Comparison of ENCODE assay signal across 20 cellular contexts in genomic region chr2:98828369-98828744, GRCh38.
DNase-seq lines count a peak whose midpoint lies in the region; ATAC-seq and TF ChIP-seq lines count a peak whose summit lies in the region.
"Had no signal": no experiment of that assay in that cellular context is flagged by ENCODE, and none has a peak within 500 bp of the region (broad histone marks: within the 10 kb centered on the region; RNA-seq: fewer than 3 reads in every experiment).

No MANE protein-coding gene starts in this region.

- peak overlapping the region; percentile 1 for H3K4me3 Mint-ChIP-seq in activated T-cell treated with anti-CD3 and anti-CD28 coated beads, Interleukin-2, amount 50 U/mL, for 24 hours
- no peak overlapping the region for H3K4me3 Mint-ChIP-seq in activated T-cell treated with anti-CD3 and anti-CD28 coated beads, Interleukin-2, amount 50 U/mL, for 4 hours
- peak overlapping the region in 7 of 8 donors; percentile 61 to 75 (median 70) for H3K4me3 Mint-ChIP-seq in CD4-positive, alpha-beta memory T cell
- peak overlapping the region in 2 of 3 donors; percentile 24 to 52 for H3K4me3 Mint-ChIP-seq in T-cell
- H3K4me3 Mint-ChIP-seq in immature natural killer cell: no peak overlapping the region
- no peak overlapping the region for H3K4me3 Mint-ChIP-seq in nephron progenitor cell
- H3K4me3 Mint-ChIP-seq: activated CD8-positive, alpha-beta memory T cell treated with anti-CD3 and anti-CD28 coated beads, Interleukin-2, amount 10 ng/mL, durations not matched to agents 7 days and 5 days; H9 had no signal

- no peak for DNase-seq in activated T-cell treated with anti-CD3 and anti-CD28 coated beads, Interleukin-2, amount 50 U/mL, for 24 hours
- DNase-seq in activated T-cell treated with anti-CD3 and anti-CD28 coated beads, Interleukin-2, amount 50 U/mL, for 4 hours: no peak
- DNase-seq in CD4-positive, alpha-beta memory T cell: no peak
- DNase-seq in T-cell: no peak
- DNase-seq in immature natural killer cell: no peak
- DNase-seq in right cardiac atrium: no peak
- DNase-seq in islet precursor cell: no peak
- DNase-seq in nephron progenitor cell: no peak
- DNase-seq: ACHN; activated CD8-positive, alpha-beta memory T cell treated with anti-CD3 and anti-CD28 coated beads, Interleukin-2, amount 10 ng/mL, durations not matched to agents 7 days and 5 days; body of pancreas; DMS 273 treated with DMSO at 0.1 percent for 48 hours; effector CD4-positive, alpha-beta T cell; foreskin keratinocyte; H9; heart right ventricle; Kasumi-1; mesenchymal stem cell; NCI-H187 had no signal

- H3K27ac Mint-ChIP-seq in activated T-cell treated with anti-CD3 and anti-CD28 coated beads, Interleukin-2, amount 50 U/mL, for 24 hours: peak overlapping the region; percentile 8
- peak overlapping the region; percentile 76 to 94 (median 93) for H3K27ac Mint-ChIP-seq in CD4-positive, alpha-beta memory T cell
- H3K27ac Mint-ChIP-seq in T-cell (peak overlapping the region; percentile 90), immature natural killer cell (peak overlapping the region in 4 of 6 donors; percentile 26 to 81 (median 56)), nephron progenitor cell (no peak overlapping the region)
- H3K27ac Mint-ChIP-seq: H9 had no signal

- no peaks in the 10 kb centered on the region for H3K9me3 Mint-ChIP-seq in activated T-cell treated with anti-CD3 and anti-CD28 coated beads, Interleukin-2, amount 50 U/mL, for 24 hours
- H3K9me3 Mint-ChIP-seq in activated T-cell treated with anti-CD3 and anti-CD28 coated beads, Interleukin-2, amount 50 U/mL, for 4 hours: no peaks in the 10 kb centered on the region
- H3K9me3 Mint-ChIP-seq in CD4-positive, alpha-beta memory T cell: no peaks in the 10 kb centered on the region
- no peaks in the 10 kb centered on the region for H3K9me3 Mint-ChIP-seq in T-cell
- H3K9me3 Mint-ChIP-seq in immature natural killer cell: peaks cover 0 to 2% (median 0%) of the 10 kb centered on the region in 6 donors
- H3K9me3 Mint-ChIP-seq in nephron progenitor cell: peaks cover 4% of the 10 kb centered on the region
- H3K9me3 Mint-ChIP-seq: H9 had no signal

- peaks cover 46% of the 10 kb centered on the region for H3K4me1 Mint-ChIP-seq in activated T-cell treated with anti-CD3 and anti-CD28 coated beads, Interleukin-2, amount 50 U/mL, for 24 hours (ENCODE audit: low read depth)
- H3K4me1 Mint-ChIP-seq in activated T-cell treated with anti-CD3 and anti-CD28 coated beads, Interleukin-2, amount 50 U/mL, for 4 hours (ENCODE audit: low read depth): peaks cover 60% of the 10 kb centered on the region
- peaks cover 52 to 97% (median 78%) of the 10 kb centered on the region in 4 donors for H3K4me1 Mint-ChIP-seq in CD4-positive, alpha-beta memory T cell
- H3K4me1 Mint-ChIP-seq in T-cell (peaks cover 54 to 81% (median 58%) of the 10 kb centered on the region in 3 donors), immature natural killer cell (peaks cover 42 to 54% of the 10 kb centered on the region in 2 donors), nephron progenitor cell (peaks cover 41% of the 10 kb centered on the region)

- H3K27ac ChIP-seq in CD4-positive, alpha-beta memory T cell (ENCODE audit: low read depth, low read length): no peak overlapping the region
- no peak overlapping the region for H3K27ac ChIP-seq in right cardiac atrium (ENCODE audit: low read length)
- H3K27ac ChIP-seq: body of pancreas, foreskin keratinocyte had no signal

- no peak for ATAC-seq in activated T-cell treated with anti-CD3 and anti-CD28 coated beads, Interleukin-2, amount 50 U/mL, for 4 hours
- ATAC-seq in T-cell (replicated peaks in 1 of 4) (no peak), right cardiac atrium (no peak)
- ATAC-seq: body of pancreas, foreskin keratinocyte, heart right ventricle had no signal

- no peaks in the 10 kb centered on the region for H3K9me3 ChIP-seq in CD4-positive, alpha-beta memory T cell (ENCODE audit: control insufficient read depth in 1 of 2, low read length in 2 of 2)
- no peaks in the 10 kb centered on the region for H3K9me3 ChIP-seq in right cardiac atrium (ENCODE audit: control insufficient read depth, low read length)
- H3K9me3 ChIP-seq: body of pancreas, heart right ventricle had no signal

- TF ChIP-seq CTCF in nephron progenitor cell (IDR thresholded peaks at IDR 0.05): no peak

- H3K36me3 ChIP-seq in CD4-positive, alpha-beta memory T cell (ENCODE audit: insufficient read depth, low read length): no peaks in the 10 kb centered on the region
- H3K36me3 ChIP-seq: heart right ventricle had no signal

- peak overlapping the region in 1 of 2 donors; percentile 15 for H3K4me3 ChIP-seq in CD4-positive, alpha-beta memory T cell (ENCODE audit: low read length in 2 of 2)
- H3K4me3 ChIP-seq in right cardiac atrium (ENCODE audit: low read length): no peak overlapping the region
- H3K4me3 ChIP-seq: body of pancreas, heart right ventricle, smooth muscle cell had no signal

- H3K27me3 ChIP-seq in CD4-positive, alpha-beta memory T cell (ENCODE audit: insufficient read depth, low read length): no peaks in the 10 kb centered on the region
- no peaks in the 10 kb centered on the region for H3K27me3 ChIP-seq in right cardiac atrium (ENCODE audit: control insufficient read depth, insufficient read depth)
- H3K27me3 ChIP-seq: body of pancreas, heart right ventricle had no signal

- CTCF ChIA-PET in CD4-positive, alpha-beta memory T cell (lab: Charles Lee; ENCODE audit: partially characterized antibody): interaction anchor here (1.5 to 2.9 kb wide), 4 partner anchors 14 to 219 kb away, joined by 3 to 22 read pairs (median 6); no protein-coding TSS in a partner anchor
- CTCF ChIA-PET in T-cell (lab: Charles Lee): interaction anchor here (0.6 to 2.1 kb wide), 3 partner anchors 12 to 179 kb away, joined by 3 to 5 read pairs (median 3); no protein-coding TSS in a partner anchor

- no peaks in the 10 kb centered on the region for H3K27me3 Mint-ChIP-seq in activated T-cell treated with anti-CD3 and anti-CD28 coated beads, Interleukin-2, amount 50 U/mL, for 24 hours
- peaks cover 5% of the 10 kb centered on the region for H3K27me3 Mint-ChIP-seq in activated T-cell treated with anti-CD3 and anti-CD28 coated beads, Interleukin-2, amount 50 U/mL, for 4 hours (ENCODE audit: low read depth)
- peaks cover 0 to under 1% of the 10 kb centered on the region in 2 donors for H3K27me3 Mint-ChIP-seq in CD4-positive, alpha-beta memory T cell
- no peaks in the 10 kb centered on the region for H3K27me3 Mint-ChIP-seq in T-cell
- peaks cover 0 to 2% (median 2%) of the 10 kb centered on the region in 3 donors for H3K27me3 Mint-ChIP-seq in immature natural killer cell (ENCODE audit: low read depth in 3 of 3)
- peaks cover 42% of the 10 kb centered on the region for H3K27me3 Mint-ChIP-seq in nephron progenitor cell (ENCODE audit: low read depth, poor library complexity)

- intact Hi-C loops in CD4-positive, alpha-beta memory T cell (cut with micrococcal nuclease): no loop called here
- intact Hi-C loops in right cardiac atrium (cut with DNase I): loop anchor here in 2 of 4 donors (10.0 kb wide), 2 partner anchors 94 to 104 kb away; partner anchors contain the start of gene MGAT4A (in 1 of the 2)

- POLR2A ChIA-PET in CD4-positive, alpha-beta memory T cell (lab: Charles Lee; ENCODE audit: partially characterized antibody): interaction anchor here (1.0 to 19.4 kb wide), 7 partner anchors 10 to 179 kb away, joined by 3 to 209 read pairs (median 3); partner anchors contain the start of gene MGAT4A
- POLR2A ChIA-PET in T-cell (lab: Charles Lee): interaction anchor here in 1 of 2 donors (0.6 kb wide), 1 partner anchor 14 kb away, joined by 4 read pairs; no protein-coding TSS in a partner anchor

- 88% methylated on average over 7 of the region's 7 CpGs for WGBS in right cardiac atrium

- H3K4me1 ChIP-seq in CD4-positive, alpha-beta memory T cell (ENCODE audit: insufficient read depth, low read length): peaks cover 60% of the 10 kb centered on the region
- peaks cover 5% of the 10 kb centered on the region for H3K4me1 ChIP-seq in right cardiac atrium (ENCODE audit: control insufficient read depth, insufficient read depth, low read length)
- H3K4me1 ChIP-seq: body of pancreas, foreskin keratinocyte had no signal

- H3K36me3 Mint-ChIP-seq in activated T-cell treated with anti-CD3 and anti-CD28 coated beads, Interleukin-2, amount 50 U/mL, for 24 hours (ENCODE audit: low read depth): no peaks in the 10 kb centered on the region
- H3K36me3 Mint-ChIP-seq in activated T-cell treated with anti-CD3 and anti-CD28 coated beads, Interleukin-2, amount 50 U/mL, for 4 hours (ENCODE audit: insufficient read depth): no peaks in the 10 kb centered on the region
- H3K36me3 Mint-ChIP-seq in CD4-positive, alpha-beta memory T cell: peaks cover 0 to 2% of the 10 kb centered on the region in 2 donors
- H3K36me3 Mint-ChIP-seq in T-cell (no peaks in the 10 kb centered on the region), immature natural killer cell (no peaks in the 10 kb centered on the region), nephron progenitor cell (ENCODE audit: low read depth) (no peaks in the 10 kb centered on the region)
- H3K36me3 Mint-ChIP-seq: activated CD8-positive, alpha-beta memory T cell treated with anti-CD3 and anti-CD28 coated beads, Interleukin-2, amount 10 ng/mL, durations not matched to agents 7 days and 5 days had no signal

Comparison
In these comparisons a context has a peak if more than half of its experiments do, and no peak if none do; other contexts are left out.
1. H3K4me3 Mint-ChIP-seq: peak in activated T-cell treated with anti-CD3 and anti-CD28 coated beads, Interleukin-2, amount 50 U/mL, for 24 hours (single experiment), CD4-positive, alpha-beta memory T cell (7 of 8) and T-cell (2 of 3); none in activated T-cell treated with anti-CD3 and anti-CD28 coated beads, Interleukin-2, amount 50 U/mL, for 4 hours (single experiment), immature natural killer cell (0 of 5) and nephron progenitor cell (single experiment).